11 cellular contexts compared by ENCODE assay signal in the genomic region with DNA sequence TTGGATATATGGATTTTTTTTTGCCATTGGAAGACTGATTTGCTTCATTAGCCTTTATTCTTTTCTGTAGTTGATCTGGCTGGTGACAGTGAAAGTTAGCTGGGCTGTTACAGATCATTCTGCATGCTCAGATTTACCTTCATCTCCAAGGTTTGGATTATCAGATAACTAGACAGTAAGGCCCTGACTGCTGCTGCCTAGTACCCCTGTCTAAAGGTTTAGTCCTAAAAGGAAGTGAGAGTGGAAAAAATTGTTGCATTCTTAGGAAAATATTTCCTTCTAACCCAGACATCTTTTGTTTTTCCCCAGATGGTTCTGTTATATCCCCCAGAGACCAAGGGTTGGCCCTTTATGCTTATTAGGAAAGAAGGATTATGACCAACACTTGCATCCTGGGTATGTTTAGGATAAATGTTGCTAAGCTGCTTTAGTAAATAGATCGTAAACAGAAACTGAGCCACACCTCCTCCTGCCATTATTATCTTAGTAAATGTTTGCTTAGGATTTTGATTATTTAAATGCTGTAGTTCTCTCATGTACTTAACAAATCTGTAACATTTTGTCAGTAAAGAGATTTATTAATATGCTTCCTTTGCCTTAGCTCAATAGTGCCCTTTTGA. TPM values are rescaled to one million over a fixed set of nuclear protein-coding genes. Genes with fewer than 3 reads are reported as not detected.
DNase-seq lines count a peak whose midpoint lies in the region; ATAC-seq and TF ChIP-seq lines count a peak whose summit lies in the region.
"Had no signal": no experiment of that assay in that cellular context is flagged by ENCODE, and none has a peak within 500 bp of the region (broad histone marks: within the 10 kb centered on the region; RNA-seq: fewer than 3 reads in every experiment).

No MANE protein-coding gene starts in this region.

- CTCF ChIA-PET in MCF 10A (lab: Yijun Ruan, JAX) (no interaction called here), mammary epithelial cell (lab: Charles Lee; ENCODE audit: low non-redundant PET) (no interaction called here)

- in situ Hi-C loops in mammary epithelial cell (cut with MboI; ENCODE audit: low sequenced_read_pairs in 2 of 2) = no loop called here
- in situ Hi-C loops in brain microvascular endothelial cell (cut with HindIII; ENCODE audit: low pct_ligation_motif_present, low sequenced_read_pairs) = no loop called here

- H3K4me1 ChIP-seq in mammary epithelial cell (ENCODE audit: insufficient read depth, low read length) = peaks cover 3% of the 10 kb centered on the region
- H3K4me1 ChIP-seq in lower lobe of right lung = peaks cover 48% of the 10 kb centered on the region

- 100% methylated on average over 1 of the region's 1 CpG for WGBS in mammary epithelial cell (ENCODE audit: low coverage, missing lambda C conversion rate)

- peaks cover 7% of the 10 kb centered on the region for H3K4me1 Mint-ChIP-seq in MCF 10A (ENCODE audit: insufficient read depth, unreplicated experiment)

- DNase-seq in MCF 10A (ENCODE audit: unreplicated experiment) = no peak
- no peak for DNase-seq in mammary epithelial cell
- peak; percentile 51 for DNase-seq in brain microvascular endothelial cell
- DNase-seq in lower lobe of right lung = no peak
- no peak for DNase-seq in stimulated activated CD4-positive, alpha-beta T cell treated with anti-CD3 and anti-CD28 coated beads, Interleukin-1b, Interleukin-23, amount 100 ng/mL, for 48 hours
- DNase-seq: activated B cell treated with CpG ODN at 0.5 μM for 24 hours; CD4-positive, alpha-beta T cell had no signal

- H3K79me2 ChIP-seq in mammary epithelial cell (ENCODE audit: insufficient read depth, low read length) = peaks cover 71% of the 10 kb centered on the region

- intact Hi-C loops in MCF 10A (cut with micrococcal nuclease) (no loop called here), mammary epithelial cell (cut with micrococcal nuclease) (no loop called here), lower lobe of right lung (cut with DNase I) (no loop called here)

- dilution Hi-C loops in mammary epithelial cell (cut with HindIII; ENCODE audit: low sequenced_read_pairs) = no loop called here

- ATAC-seq in lower lobe of right lung = peak; percentile 73 to 77
- ATAC-seq in GM18502 (IDR thresholded peaks at IDR 0.05; ENCODE audit: poor library complexity, unreplicated experiment) = no peak
- no peak for ATAC-seq in HG03565 (IDR thresholded peaks at IDR 0.05; ENCODE audit: unreplicated experiment)
- ATAC-seq in HG03439 (IDR thresholded peaks at IDR 0.05; ENCODE audit: unreplicated experiment) = no peak

- H3K27ac ChIP-seq in mammary epithelial cell (ENCODE audit: insufficient read depth, low read depth, low read length) = no peak overlapping the region
- H3K27ac ChIP-seq in brain microvascular endothelial cell = peak overlapping the region; percentile 77
- peak overlapping the region; percentile 71 for H3K27ac ChIP-seq in lower lobe of right lung
- H3K27ac ChIP-seq: epithelial cell of prostate had no signal

- BruUV-seq in MCF 10A (replicated peaks; lab: Mats Ljungman, UMichigan) (no TSS peak), mammary epithelial cell (replicated peaks; lab: Mats Ljungman, UMichigan) (no TSS peak)

- H3K4me3 Mint-ChIP-seq in MCF 10A (ENCODE audit: unreplicated experiment) = no peak overlapping the region
- H3K4me3 Mint-ChIP-seq: activated B cell treated with CpG ODN at 0.5 μM for 24 hours; CD4-positive, alpha-beta T cell had no signal

- TF ChIP-seq CTCF in MCF 10A (IDR thresholded peaks at IDR 0.05; ENCODE audit: unreplicated experiment) (no peak), mammary epithelial cell (conservative IDR thresholded peaks at IDR 0.05 in 1 of 2, IDR thresholded peaks at IDR 0.05 in 1 of 2; ENCODE audit: extremely low read depth in 1 of 2, insufficient read depth in 1 of 2, low read depth in 1 of 2, low read length in 2 of 2) (no peak), brain microvascular endothelial cell (IDR thresholded peaks at IDR 0.05; ENCODE audit: low read depth, low read length, missing control alignments) (no peak), lower lobe of right lung (IDR thresholded peaks at IDR 0.05) (no peak)

- no peak overlapping the region for H3K4me2 ChIP-seq in mammary epithelial cell (ENCODE audit: insufficient read depth, low read depth, low read length)

- POLR2A ChIA-PET in MCF 10A (lab: Yijun Ruan, JAX) = interaction anchor here (0.7 kb wide), 1 partner anchor 73 kb away, joined by 3 read pairs; no protein-coding TSS in a partner anchor

- H3K9me3 Mint-ChIP-seq in MCF 10A (ENCODE audit: unreplicated experiment) = no peaks in the 10 kb centered on the region
- H3K9me3 Mint-ChIP-seq: activated B cell treated with CpG ODN at 0.5 μM for 24 hours; CD4-positive, alpha-beta T cell had no signal

- H3K4me3 ChIP-seq in mammary epithelial cell (replicated peaks in 1 of 3; ENCODE audit: insufficient read depth in 1 of 3, low read depth in 2 of 3, low read length in 3 of 3) (no peak overlapping the region), brain microvascular endothelial cell (ENCODE audit: low read depth, low read length) (no peak overlapping the region), lower lobe of right lung (no peak overlapping the region)

- H3K27me3 Mint-ChIP-seq in MCF 10A (ENCODE audit: insufficient read depth, unreplicated experiment) = no peaks in the 10 kb centered on the region
- H3K27me3 Mint-ChIP-seq: activated B cell treated with CpG ODN at 0.5 μM for 24 hours; CD4-positive, alpha-beta T cell had no signal

- peak overlapping the region; percentile 10 for H3K27ac Mint-ChIP-seq in MCF 10A (ENCODE audit: low read depth, unreplicated experiment)
- H3K27ac Mint-ChIP-seq: activated B cell treated with CpG ODN at 0.5 μM for 24 hours; CD4-positive, alpha-beta T cell had no signal

- H3K36me3 ChIP-seq in mammary epithelial cell (ENCODE audit: insufficient read depth, low read length) (no peaks in the 10 kb centered on the region), brain microvascular endothelial cell (replicated peaks) (no peaks in the 10 kb centered on the region), lower lobe of right lung (no peaks in the 10 kb centered on the region)

- H2AFZ ChIP-seq in mammary epithelial cell (ENCODE audit: low read depth, low read length) = no peak overlapping the region

- H3K36me3 Mint-ChIP-seq in MCF 10A (ENCODE audit: insufficient read depth, unreplicated experiment) = no peaks in the 10 kb centered on the region

- H3K9me3 ChIP-seq in mammary epithelial cell (replicated peaks; ENCODE audit: insufficient read depth, low read length) (no peaks in the 10 kb centered on the region), lower lobe of right lung (no peaks in the 10 kb centered on the region)

- H3K27me3 ChIP-seq in mammary epithelial cell (ENCODE audit: insufficient read depth, low read length) (no peaks in the 10 kb centered on the region), brain microvascular endothelial cell (replicated peaks) (no peaks in the 10 kb centered on the region), lower lobe of right lung (ENCODE audit: low read depth) (no peaks in the 10 kb centered on the region)

- H3K9ac ChIP-seq in mammary epithelial cell (ENCODE audit: insufficient read depth, low read length) = no peak overlapping the region

- H4K20me1 ChIP-seq in mammary epithelial cell (ENCODE audit: insufficient read depth, low read length) = no peaks in the 10 kb centered on the region

RNA-seq across cellular contexts. Expression of a gene that starts 44.3 kb away (rescaled TPM):
- total RNA-seq in MCF 10A (2022) (14.0 and 19.2 TPM in 2 replicates), mammary epithelial cell (10 to 100 TPM; 21.5 to 32.7 TPM), lower lobe of right lung (24.2 TPM)
- polyA plus RNA-seq in mammary epithelial cell = 29.5 TPM
- 92.7 TPM for polyA minus RNA-seq in mammary epithelial cell

Comparison
In these comparisons a context has a peak if more than half of its experiments do, and no peak if none do; other contexts are left out.
1. ATAC-seq: peak in lower lobe of right lung (2 of 2); none in GM18502 (single experiment), HG03565 (single experiment) and HG03439 (single experiment).